Comparison of ENCODE assay signal across 8 cellular contexts in the genomic region with DNA sequence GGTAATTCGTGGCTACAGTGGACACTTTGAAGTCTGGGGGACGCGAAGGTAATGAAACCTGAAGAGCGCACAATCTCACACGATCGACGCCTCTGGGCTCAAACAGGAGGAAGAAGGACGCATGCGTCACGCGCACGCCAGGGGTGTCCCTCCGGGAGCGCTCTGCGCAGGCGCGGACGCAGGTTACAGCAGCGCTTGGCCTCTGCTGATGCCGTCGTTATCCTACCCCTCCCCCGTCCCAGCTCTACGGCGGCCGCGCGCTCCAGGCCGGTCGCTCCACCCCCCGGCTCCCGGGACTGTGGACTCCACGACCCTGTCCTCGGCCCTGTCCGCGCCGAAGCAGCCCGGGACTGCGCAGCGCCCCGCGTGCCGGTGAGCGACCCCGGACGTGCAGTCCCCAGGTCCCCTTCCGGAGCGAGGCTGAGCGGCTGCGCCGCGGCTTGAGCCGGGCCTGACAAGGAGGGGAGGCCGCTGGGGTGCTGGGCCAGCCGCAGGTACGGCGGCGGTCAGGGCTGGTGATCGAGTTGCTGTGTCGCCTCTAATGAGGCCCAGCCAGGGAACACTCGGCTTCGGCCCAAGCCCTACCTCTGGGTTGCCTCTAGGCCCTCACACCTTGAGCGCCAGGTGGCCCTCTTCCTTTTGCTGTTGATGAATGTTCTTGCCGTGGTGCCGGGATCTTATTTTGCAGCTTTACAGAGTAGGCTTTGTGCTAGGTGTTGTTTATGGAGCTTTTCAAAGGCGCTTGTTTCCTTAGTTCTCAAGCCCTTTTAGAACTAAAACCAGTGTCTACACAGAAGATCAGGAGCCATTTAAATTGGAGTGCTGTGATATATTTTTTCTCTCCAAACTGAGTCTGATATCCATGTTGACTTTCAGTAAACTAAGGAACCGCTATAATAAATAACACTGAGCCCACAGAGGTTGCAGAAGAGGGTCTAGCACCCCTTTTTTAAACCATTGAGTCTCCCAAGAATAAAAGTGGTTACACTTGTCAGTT. TPM values are rescaled to one million over a fixed set of nuclear protein-coding genes. Genes with fewer than 3 reads are reported as not detected.
DNase-seq lines count a peak whose midpoint lies in the region; ATAC-seq and TF ChIP-seq lines count a peak whose summit lies in the region.

A gene (plus strand): TSS at position 241 of the 997 bp plus-strand sequence. CDS start 3,517 bp downstream, outside the sequence.

- H3K27ac ChIP-seq in GM23248 = peak within 1 kb of the TSS; percentile 53

- peak; percentile 87 to 88 for ATAC-seq in naive thymus-derived CD8-positive, alpha-beta T cell

- peaks cover 31% of the 10 kb centered on the region for H3K4me1 Mint-ChIP-seq in activated T-helper 2 cell treated with anti-CD3 and anti-CD28 coated beads, Interferon-gamma antibody, Interleukin-2, Interleukin-4, amounts not matched to agents 10 μg/mL and 5 μg/mL and 100 μg/mL, durations not matched to agents 14 hours and 24 hours and 36 hours (ENCODE audit: low read depth)
- peaks cover 21 to 50% (median 46%) of the 10 kb centered on the region in 4 donors for H3K4me1 Mint-ChIP-seq in naive thymus-derived CD8-positive, alpha-beta T cell

- H3K4me2 ChIP-seq in GM23248 (ENCODE audit: unreplicated experiment) = peak within 1 kb of the TSS; percentile 92

- peaks cover 25% of the 10 kb centered on the region for H3K36me3 Mint-ChIP-seq in activated T-helper 2 cell treated with anti-CD3 and anti-CD28 coated beads, Interferon-gamma antibody, Interleukin-2, Interleukin-4, amounts not matched to agents 10 μg/mL and 5 μg/mL and 100 μg/mL, durations not matched to agents 14 hours and 24 hours and 36 hours (ENCODE audit: low read depth)
- peaks cover under 1 to 24% (median 13%) of the 10 kb centered on the region in 3 donors for H3K36me3 Mint-ChIP-seq in naive thymus-derived CD8-positive, alpha-beta T cell

- DNase-seq in EH (ENCODE audit: low read depth) = peak; percentile 95
- peak; percentile 98 for DNase-seq in GM23248
- DNase-seq in Kasumi-1 (lab: John Stamatoyannopoulos, UW) = peak; percentile 62 to 68
- DNase-seq in RKO (ENCODE audit: low spot score) = peak; percentile 95
- peak; percentile 95 for DNase-seq in activated T-helper 2 cell treated with anti-CD3 and anti-CD28 coated beads, Interferon-gamma antibody, Interleukin-2, Interleukin-4, amounts not matched to agents 10 μg/mL and 5 μg/mL and 100 μg/mL, durations not matched to agents 14 hours and 24 hours and 36 hours (ENCODE audit: low spot score)
- DNase-seq in fibroblast of mammary gland (ENCODE audit: low read depth) = peak; percentile 92
- DNase-seq in naive thymus-derived CD8-positive, alpha-beta T cell = peak; percentile 94 to 99 (median 97)
- peak; percentile 87 to 98 (median 96) for DNase-seq in stimulated activated naive CD4-positive, alpha-beta T cell (lab: John Stamatoyannopoulos, UW)

- no peaks in the 10 kb centered on the region for H3K9me2 ChIP-seq in GM23248 (ENCODE audit: insufficient read depth)

- no peaks in the 10 kb centered on the region for H3F3A ChIP-seq in GM23248 (ENCODE audit: insufficient read depth)

- in situ Hi-C loops in GM23248 (cut with MboI) = no loop called here

- H3K36me3 ChIP-seq in GM23248 (ENCODE audit: low read depth) = peaks cover 4% of the 10 kb centered on the region; the same call in 1 of the 2 replicates

- peak within 1 kb of the TSS; percentile 89 for H3K9ac ChIP-seq in GM23248

- H2AFZ ChIP-seq in GM23248 = peak within 1 kb of the TSS; percentile 99

- intact Hi-C loops in activated T-helper 2 cell treated with anti-CD3 and anti-CD28 coated beads, Interferon-gamma antibody, Interleukin-2, Interleukin-4, amounts not matched to agents 10 μg/mL and 5 μg/mL and 100 μg/mL, durations not matched to agents 14 hours and 24 hours and 36 hours (cut with micrococcal nuclease) = loop anchor here (1.0 to 5.0 kb wide), 4 partner anchors 46 to 191 kb away; a partner anchor contains a TSS

- peak within 1 kb of the TSS; percentile 90 for H3K27ac Mint-ChIP-seq in activated T-helper 2 cell treated with anti-CD3 and anti-CD28 coated beads, Interferon-gamma antibody, Interleukin-2, Interleukin-4, amounts not matched to agents 10 μg/mL and 5 μg/mL and 100 μg/mL, durations not matched to agents 14 hours and 24 hours and 36 hours
- peak within 1 kb of the TSS; percentile 99 to 100 (median 99) for H3K27ac Mint-ChIP-seq in naive thymus-derived CD8-positive, alpha-beta T cell

- peak within 1 kb of the TSS; percentile 97 for H3K4me3 Mint-ChIP-seq in activated T-helper 2 cell treated with anti-CD3 and anti-CD28 coated beads, Interferon-gamma antibody, Interleukin-2, Interleukin-4, amounts not matched to agents 10 μg/mL and 5 μg/mL and 100 μg/mL, durations not matched to agents 14 hours and 24 hours and 36 hours (ENCODE audit: low read depth)
- H3K4me3 Mint-ChIP-seq in naive thymus-derived CD8-positive, alpha-beta T cell = peak within 1 kb of the TSS; percentile 94 to 99 (median 98)

- peaks cover 13% of the 10 kb centered on the region for H3K27me3 Mint-ChIP-seq in activated T-helper 2 cell treated with anti-CD3 and anti-CD28 coated beads, Interferon-gamma antibody, Interleukin-2, Interleukin-4, amounts not matched to agents 10 μg/mL and 5 μg/mL and 100 μg/mL, durations not matched to agents 14 hours and 24 hours and 36 hours (ENCODE audit: low read depth)
- peaks cover 0 to 8% (median 0%) of the 10 kb centered on the region in 5 donors for H3K27me3 Mint-ChIP-seq in naive thymus-derived CD8-positive, alpha-beta T cell

- no peaks in the 10 kb centered on the region for H4K20me1 ChIP-seq in GM23248 (ENCODE audit: insufficient read depth)

- H3K79me2 ChIP-seq in GM23248 (ENCODE audit: insufficient read depth) = peaks cover 27% of the 10 kb centered on the region

- H3K4me3 ChIP-seq in GM23248 (peak within 1 kb of the TSS; percentile 90), fibroblast of mammary gland (ENCODE audit: control insufficient read depth, low read depth, low read length) (peak within 1 kb of the TSS; percentile 70)

- H3K9me3 ChIP-seq in GM23248 (ENCODE audit: low read depth) = no peaks in the 10 kb centered on the region

- H3K4me1 ChIP-seq in GM23248 (ENCODE audit: insufficient read depth) = peaks cover 6% of the 10 kb centered on the region; the same call in 1 of the 2 replicates

- POLR2A ChIA-PET in naive thymus-derived CD8-positive, alpha-beta T cell (lab: Charles Lee) = interaction anchor here (0.6 to 2.6 kb wide), 21 partner anchors 9 to 337 kb away, joined by 3 to 28 read pairs (median 4); a partner anchor contains a TSS

- H3K27me3 ChIP-seq in GM23248 (replicated peaks; ENCODE audit: insufficient read depth) = peaks cover 14% of the 10 kb centered on the region

- 0 to 1% methylated on average over 37 to 50 of the region's 66 CpGs for WGBS in GM23248 (ENCODE audit: low coverage in 1 of 2, low lambda C conversion rate in 2 of 2, missing lambda C conversion rate in 2 of 2), 2 experiments

- no peaks in the 10 kb centered on the region for H3K9me3 Mint-ChIP-seq in activated T-helper 2 cell treated with anti-CD3 and anti-CD28 coated beads, Interferon-gamma antibody, Interleukin-2, Interleukin-4, amounts not matched to agents 10 μg/mL and 5 μg/mL and 100 μg/mL, durations not matched to agents 14 hours and 24 hours and 36 hours
- no peaks in the 10 kb centered on the region for H3K9me3 Mint-ChIP-seq in naive thymus-derived CD8-positive, alpha-beta T cell

- TF ChIP-seq CTCF in fibroblast of mammary gland (conservative IDR thresholded peaks at IDR 0.05; ENCODE audit: control insufficient read depth, insufficient read depth, low read depth, low read length) = no peak

RNA-seq across cellular contexts. Expression of the gene that starts here (rescaled TPM):
- 63.0 and 80.5 TPM in 2 replicates for total RNA-seq in GM23248 (2014; rRNA removed; shearing (Covaris generic))
- polyA plus RNA-seq in GM23248 (2016; fragmentation: Nextera tagmentation; extraction: Ambion mirVana) = 45.3 and 48.7 TPM in 2 replicates
- total RNA-seq in activated T-helper 2 cell treated with anti-CD3 and anti-CD28 coated beads, Interferon-gamma antibody, Interleukin-2, Interleukin-4, amounts not matched to agents 10 μg/mL and 5 μg/mL and 100 μg/mL, durations not matched to agents 14 hours and 24 hours and 36 hours = 23.9 and 24.1 TPM in 2 replicates
- total RNA-seq in naive thymus-derived CD8-positive, alpha-beta T cell = 10 to 100 TPM; 49.3 to 57.6 TPM
- polyA plus RNA-seq in naive thymus-derived CD8-positive, alpha-beta T cell = 10 to 100 TPM; 40.9 to 45.6 (median 44.1) TPM

Comparison
In these comparisons a context has a peak if more than half of its experiments do, and no peak if none do; other contexts are left out.
1. Peak in every context shown above with its lines: DNase-seq, ATAC-seq, H3K4me3 ChIP-seq and H3K27ac ChIP-seq.